ENCODE assay signal across 16 cellular contexts in the genomic region with DNA sequence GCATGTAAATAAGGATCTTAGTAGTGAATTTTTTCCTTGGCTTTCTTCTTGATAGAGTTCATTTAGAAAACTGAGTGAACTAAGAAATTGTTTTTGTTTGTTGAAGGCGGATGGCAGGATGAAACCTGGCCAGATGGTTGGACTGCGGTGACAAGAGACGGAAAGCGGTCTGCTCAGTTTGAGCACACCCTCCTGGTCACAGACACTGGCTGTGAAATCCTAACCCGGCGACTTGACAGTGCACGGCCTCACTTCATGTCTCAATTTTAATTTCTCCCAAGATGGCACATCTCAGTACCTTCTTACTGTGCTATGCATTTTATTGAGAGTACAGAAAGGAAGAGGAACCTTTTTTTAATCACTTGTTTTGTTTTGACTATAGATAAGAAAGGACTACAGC. TPM values are rescaled to one million over a fixed set of nuclear protein-coding genes. Genes with fewer than 3 reads are reported as not detected.
DNase-seq lines count a peak whose midpoint lies in the region; ATAC-seq and TF ChIP-seq lines count a peak whose summit lies in the region.
"Had no signal": no experiment of that assay in that cellular context is flagged by ENCODE, and none has a peak within 500 bp of the region (broad histone marks: within the 10 kb centered on the region; RNA-seq: fewer than 3 reads in every experiment).

No MANE protein-coding gene starts in this region.

- no peaks in the 10 kb centered on the region for H3K27me3 Mint-ChIP-seq in activated T-cell treated with anti-CD3 and anti-CD28 coated beads, Interleukin-2, amount 50 U/mL, for 24 hours
- H3K27me3 Mint-ChIP-seq: activated naive CD8-positive, alpha-beta T cell; natural killer cell treated with Interleukin-12 subunit alpha and Interleukin-12 subunit beta and Interleukin-15 and Interleukin-18, amount 100 ng/mL, for 72 hours had no signal

- H3K27me3 ChIP-seq in SJSA1 (replicated peaks) (no peaks in the 10 kb centered on the region), thyroid gland (no peaks in the 10 kb centered on the region)
- H3K27me3 ChIP-seq: right atrium auricular region had no signal

- H3K27ac Mint-ChIP-seq in activated T-cell treated with anti-CD3 and anti-CD28 coated beads, Interleukin-2, amount 50 U/mL, for 24 hours = peak overlapping the region; percentile 66
- H3K27ac Mint-ChIP-seq: activated naive CD8-positive, alpha-beta T cell; natural killer cell treated with Interleukin-12 subunit alpha and Interleukin-12 subunit beta and Interleukin-15 and Interleukin-18, amount 100 ng/mL, for 72 hours had no signal

- peaks cover 18% of the 10 kb centered on the region for H3K4me1 ChIP-seq in SJSA1 (replicated peaks)
- H3K4me1 ChIP-seq in thyroid gland = peaks cover 13 to 16% of the 10 kb centered on the region in 2 donors
- H3K4me1 ChIP-seq in mucosa of descending colon (ENCODE audit: low read depth) = no peaks in the 10 kb centered on the region
- H3K4me1 ChIP-seq: right atrium auricular region had no signal

- no peaks in the 10 kb centered on the region for H3K9me3 Mint-ChIP-seq in activated T-cell treated with anti-CD3 and anti-CD28 coated beads, Interleukin-2, amount 50 U/mL, for 24 hours
- H3K9me3 Mint-ChIP-seq: natural killer cell treated with Interleukin-12 subunit alpha and Interleukin-12 subunit beta and Interleukin-15 and Interleukin-18, amount 100 ng/mL, for 72 hours had no signal

- DNase-seq in activated T-cell treated with anti-CD3 and anti-CD28 coated beads, Interleukin-2, amount 50 U/mL, for 24 hours = no peak
- DNase-seq in activated T-cell treated with anti-CD3 and anti-CD28 coated beads, Interleukin-2, amount 50 U/mL, for 48 hours = no peak
- DNase-seq in SJSA1 (ENCODE audit: low read depth in 1 of 2, low spot score in 2 of 2) = no peak
- peak; percentile 60 for DNase-seq in left kidney (ENCODE audit: low read depth, low spot score)
- peak in 1 of 2 donors; percentile 24 for DNase-seq in thyroid gland
- DNase-seq in pons (ENCODE audit: low spot score) = no peak
- DNase-seq in mucosa of descending colon = no peak
- DNase-seq: cerebellar nuclear complex; GDM1; hippocampal formation; left colon; stimulated activated CD4-positive, alpha-beta T cell treated with anti-CD3 and anti-CD28 coated beads, Interleukin-4, amount 100 ng/mL, for 1 hour had no signal

- H3K4me3 Mint-ChIP-seq in activated T-cell treated with anti-CD3 and anti-CD28 coated beads, Interleukin-2, amount 50 U/mL, for 24 hours = no peak overlapping the region
- H3K4me3 Mint-ChIP-seq: activated naive CD8-positive, alpha-beta T cell; natural killer cell treated with Interleukin-12 subunit alpha and Interleukin-12 subunit beta and Interleukin-15 and Interleukin-18, amount 100 ng/mL, for 72 hours had no signal

- H3K4me3 ChIP-seq in SJSA1 = no peak overlapping the region
- no peak overlapping the region for H3K4me3 ChIP-seq in thyroid gland (replicated peaks in 1 of 3)
- no peak overlapping the region for H3K4me3 ChIP-seq in mucosa of descending colon
- H3K4me3 ChIP-seq: right atrium auricular region had no signal

- intact Hi-C loops in thyroid gland (cut with DNase I) = no loop called here
- intact Hi-C loops in mucosa of descending colon (cut with DNase I, micrococcal nuclease) = no loop called here

- no peak for TF ChIP-seq CTCF in thyroid gland (IDR thresholded peaks at IDR 0.05)
- no peak for TF ChIP-seq CTCF in mucosa of descending colon (IDR thresholded peaks at IDR 0.05)

- no peak for TF ChIP-seq POLR2A in thyroid gland (IDR thresholded peaks at IDR 0.05)

- peaks cover 7% of the 10 kb centered on the region for H3K4me1 Mint-ChIP-seq in activated T-cell treated with anti-CD3 and anti-CD28 coated beads, Interleukin-2, amount 50 U/mL, for 24 hours (ENCODE audit: low read depth)

- H3K27ac ChIP-seq in SJSA1 (peak overlapping the region; percentile 73), thyroid gland (peak overlapping the region in 2 of 3 donors; percentile 14 to 61)

- peaks cover 48% of the 10 kb centered on the region for H3K36me3 ChIP-seq in SJSA1
- H3K36me3 ChIP-seq in thyroid gland = peaks cover 0 to 9% of the 10 kb centered on the region in 2 donors
- no peaks in the 10 kb centered on the region for H3K36me3 ChIP-seq in mucosa of descending colon (ENCODE audit: low read depth)

- H3K36me3 Mint-ChIP-seq in activated T-cell treated with anti-CD3 and anti-CD28 coated beads, Interleukin-2, amount 50 U/mL, for 24 hours (ENCODE audit: low read depth) = peaks cover 86% of the 10 kb centered on the region

- no peak for ATAC-seq in HG02870 (IDR thresholded peaks at IDR 0.05; ENCODE audit: unreplicated experiment)
- no peak for ATAC-seq in mucosa of descending colon
- ATAC-seq: left colon; natural killer cell treated with Interleukin-12 subunit alpha and Interleukin-12 subunit beta and Interleukin-15 and Interleukin-18, amount 100 ng/mL, for 72 hours had no signal

- WGBS in thyroid gland, 2 donors = 76 to 78% methylated on average over 7 of the region's 7 CpGs

- H3K9me3 ChIP-seq in SJSA1 (replicated peaks) (no peaks in the 10 kb centered on the region), thyroid gland (no peaks in the 10 kb centered on the region), mucosa of descending colon (no peaks in the 10 kb centered on the region)
- H3K9me3 ChIP-seq: right atrium auricular region had no signal

RNA-seq across cellular contexts. Expression of a gene that starts 27.5 kb away (rescaled TPM):
- total RNA-seq in SJSA1 (2014; rRNA removed; shearing (Covaris generic)) = 206 and 212 TPM in 2 replicates
- total RNA-seq in thyroid gland = 100 to 1,000 TPM; 101 to 162 (median 117) TPM
- 100 to 1,000 TPM; 136 to 236 (median 192) TPM for total RNA-seq in mucosa of descending colon
